In the genomic region with DNA sequence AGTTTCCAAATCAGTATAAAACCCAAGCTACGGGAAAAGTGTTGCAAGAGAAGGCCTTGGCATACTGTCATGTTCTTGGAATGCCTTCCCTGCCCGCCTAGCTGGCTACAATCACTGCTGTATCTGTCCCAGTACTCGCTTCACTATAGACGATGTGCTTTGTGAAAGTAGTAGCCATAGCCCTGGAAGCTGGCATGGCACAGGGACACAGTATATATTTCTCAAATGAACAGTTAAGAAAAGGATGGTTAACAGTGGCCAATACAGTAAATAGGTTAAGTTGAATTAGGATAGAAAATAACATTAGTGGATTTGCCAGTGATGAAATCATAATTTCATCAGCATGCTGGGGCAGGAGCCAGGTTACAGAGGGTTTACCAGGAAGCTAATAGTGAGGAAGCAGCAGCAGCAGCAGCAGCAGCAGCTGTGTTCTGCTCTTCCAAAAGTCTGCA, we compare ENCODE assay signal across 7 cellular contexts.
DNase-seq lines count a peak whose midpoint lies in the region; ATAC-seq and TF ChIP-seq lines count a peak whose summit lies in the region.

No MANE protein-coding gene starts in this region.

- no peaks in the 10 kb centered on the region for H3K4me1 ChIP-seq in body of pancreas
- no peaks in the 10 kb centered on the region for H3K4me1 ChIP-seq in right cardiac atrium (ENCODE audit: control insufficient read depth, insufficient read depth, low read length)
- peaks cover 0 to 20% of the 10 kb centered on the region in 2 donors for H3K4me1 ChIP-seq in thoracic aorta (ENCODE audit: control insufficient read depth in 1 of 2, low read depth in 2 of 2)

- TF ChIP-seq CTCF in body of pancreas (IDR thresholded peaks at IDR 0.05) (no peak), thoracic aorta (IDR thresholded peaks at IDR 0.05) (no peak)

- peak; percentile 81 for DNase-seq in HS-5 (ENCODE audit: low read depth)
- peak in 3 of 4 donors; percentile 27 to 33 (median 28) for DNase-seq in body of pancreas
- DNase-seq in right cardiac atrium: peak; percentile 48 to 74 (median 61)
- DNase-seq in thoracic aorta (ENCODE audit: low spot score): peak; percentile 2
- DNase-seq in NCI-H1092 treated with DMSO at 0.1 percent for 48 hours (lab: John Stamatoyannopoulos, UW): no peak
- no peak for DNase-seq in NCI-H524 (lab: John Stamatoyannopoulos, UW)

- H3K4me3 ChIP-seq in body of pancreas (no peak overlapping the region), right cardiac atrium (ENCODE audit: low read length) (no peak overlapping the region), thoracic aorta (peak overlapping the region; percentile 55)

- no peaks in the 10 kb centered on the region for H3K27me3 ChIP-seq in body of pancreas
- no peaks in the 10 kb centered on the region for H3K27me3 ChIP-seq in right cardiac atrium (ENCODE audit: control insufficient read depth, insufficient read depth)
- no peaks in the 10 kb centered on the region for H3K27me3 ChIP-seq in thoracic aorta (replicated peaks; ENCODE audit: insufficient read depth)

- H3K36me3 ChIP-seq in body of pancreas (replicated peaks in 1 of 2; ENCODE audit: insufficient read depth in 1 of 2, low read depth in 2 of 2): no peaks in the 10 kb centered on the region
- H3K36me3 ChIP-seq in thoracic aorta: no peaks in the 10 kb centered on the region

- intact Hi-C loops in body of pancreas (cut with DNase I): no loop called here
- intact Hi-C loops in right cardiac atrium (cut with DNase I): no loop called here

- ATAC-seq in body of pancreas (peak; percentile 65), right cardiac atrium (peak; percentile 83 to 91), thoracic aorta (ENCODE audit: insufficient number of reproducible peaks, low FRiP score, low read depth) (no peak), HG03460 (IDR thresholded peaks at IDR 0.05; ENCODE audit: unreplicated experiment) (no peak)

- WGBS in body of pancreas, 2 donors: 78 to 94% methylated on average over 4 of the region's 4 CpGs
- whole genome bisulfite sequencing in right cardiac atrium: 69% methylated on average over 4 of the region's 4 CpGs

- H3K27ac ChIP-seq in body of pancreas (peak overlapping the region in 1 of 4 donors; percentile 7), right cardiac atrium (ENCODE audit: low read length) (no peak overlapping the region), thoracic aorta (peak overlapping the region; percentile 42 to 54)

- no peaks in the 10 kb centered on the region for H3K9me3 ChIP-seq in body of pancreas
- H3K9me3 ChIP-seq in right cardiac atrium (ENCODE audit: control insufficient read depth, low read length): no peaks in the 10 kb centered on the region
- no peaks in the 10 kb centered on the region for H3K9me3 ChIP-seq in thoracic aorta

- TF ChIP-seq POLR2A in body of pancreas (IDR thresholded peaks at IDR 0.05): no peak

Comparison
In these comparisons a context has a peak if more than half of its experiments do, and no peak if none do; other contexts are left out.
1. DNase-seq: peak in HS-5 (single experiment), body of pancreas (3 of 4), right cardiac atrium (3 of 3) and thoracic aorta (single experiment); none in NCI-H1092 treated with DMSO at 0.1 percent for 48 hours (single experiment) and NCI-H524 (0 of 2).
2. ATAC-seq: peak in body of pancreas (single experiment) and right cardiac atrium (2 of 2); none in thoracic aorta (single experiment) and HG03460 (single experiment).